ENCODE assay signal across 9 cellular contexts in the genomic region with DNA sequence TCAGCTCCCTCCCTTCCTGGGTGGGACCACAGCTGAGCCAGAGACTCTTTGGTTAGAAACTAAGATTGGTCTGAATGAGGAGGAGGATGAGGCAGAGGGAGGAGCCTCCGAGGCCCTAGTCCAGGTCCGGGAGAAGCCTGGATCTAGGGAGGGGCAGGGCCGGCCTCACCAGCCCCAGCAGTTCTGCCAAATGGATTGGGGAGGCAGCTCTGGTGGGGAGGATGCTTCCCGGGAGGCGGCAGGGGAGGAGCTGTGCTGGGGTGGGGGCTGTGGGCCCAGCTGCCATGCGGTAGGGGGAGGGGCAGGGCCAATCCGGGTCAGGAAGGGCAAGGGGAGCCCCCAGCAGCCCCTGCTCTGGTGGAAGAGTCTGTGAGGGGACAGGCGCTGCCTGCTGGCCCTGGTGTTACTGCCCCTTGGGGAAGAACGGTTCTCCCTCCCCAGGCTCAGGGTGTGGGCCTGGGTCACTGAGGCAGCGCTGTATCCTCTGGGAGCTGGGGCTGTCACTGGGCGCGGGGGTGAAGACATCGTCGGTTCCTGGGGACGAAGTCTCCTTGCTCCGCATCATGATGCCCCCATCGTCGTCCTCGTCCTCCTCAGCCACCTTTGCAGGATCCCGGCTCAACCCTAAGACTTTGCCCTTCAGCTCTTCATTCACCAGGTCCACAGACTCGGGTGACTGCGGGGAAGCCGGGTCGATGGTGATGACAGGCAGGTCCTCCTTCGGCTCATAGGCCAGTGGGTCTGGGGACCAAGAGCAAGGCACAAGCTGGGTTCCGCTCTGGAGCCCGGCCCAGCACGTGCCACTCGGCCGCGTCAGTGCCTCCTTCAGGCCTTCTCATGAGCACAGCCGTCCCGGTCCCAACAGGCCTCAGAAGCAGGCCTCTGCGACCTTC. TPM values are rescaled to one million over a fixed set of nuclear protein-coding genes. Genes with fewer than 3 reads are reported as not detected.
DNase-seq lines count a peak whose midpoint lies in the region; ATAC-seq and TF ChIP-seq lines count a peak whose summit lies in the region.
"Had no signal": no experiment of that assay in that cellular context is flagged by ENCODE, and none has a peak within 500 bp of the region (broad histone marks: within the 10 kb centered on the region; RNA-seq: fewer than 3 reads in every experiment).

No MANE protein-coding gene starts in this region.

- DNase-seq in ELF-1 (ENCODE audit: low read depth, low spot score) = peak; percentile 40
- DNase-seq in RWPE2 (ENCODE audit: low spot score) = no peak
- DNase-seq in fibroblast of peridontal ligament (ENCODE audit: extremely low read depth) = peak; percentile 68
- peak; percentile 92 for DNase-seq in posterior vena cava (ENCODE audit: low spot score)
- DNase-seq in NCI-H526 treated with DMSO at 0.1 percent for 48 hours (lab: John Stamatoyannopoulos, UW) = no peak
- DNase-seq: SW 1271 had no signal

- TF ChIP-seq CTCF in RWPE2 (IDR thresholded peaks at IDR 0.05; ENCODE audit: poor library complexity, severe bottlenecking) = no peak

- H3K9me3 ChIP-seq in RWPE2 (ENCODE audit: severe bottlenecking) = no peaks in the 10 kb centered on the region

- peak overlapping the region; percentile 40 for H3K27ac ChIP-seq in RWPE2 (ENCODE audit: poor library complexity, severe bottlenecking)

- no peak overlapping the region for H3K4me3 ChIP-seq in RWPE2 (ENCODE audit: severe bottlenecking)

- H3K27me3 ChIP-seq in RWPE2 (ENCODE audit: insufficient read depth, poor library complexity, severe bottlenecking) = no peaks in the 10 kb centered on the region

- ATAC-seq in RWPE2 (ENCODE audit: low read depth) = peak; percentile 36; the same call in 2 of the 3 replicates
- ATAC-seq in HG03521 (IDR thresholded peaks at IDR 0.05; ENCODE audit: unreplicated experiment) = no peak
- ATAC-seq in GM21528 (IDR thresholded peaks at IDR 0.05; ENCODE audit: low FRiP score, unreplicated experiment) = no peak
- no peak for ATAC-seq in HG03280 (IDR thresholded peaks at IDR 0.05; ENCODE audit: unreplicated experiment)

- peaks cover 20% of the 10 kb centered on the region for H3K4me1 ChIP-seq in RWPE2 (ENCODE audit: insufficient read depth, poor library complexity, severe bottlenecking)

- intact Hi-C loops in posterior vena cava (cut with DNase I) = loop anchor here (2.0 to 10.0 kb wide), 6 partner anchors 52 to 187 kb away; no protein-coding TSS in a partner anchor

- H3K36me3 ChIP-seq in RWPE2 (ENCODE audit: low read depth) = peaks cover 30% of the 10 kb centered on the region

RNA-seq across cellular contexts. Expression of a gene that starts 54.8 kb away (rescaled TPM):
- total RNA-seq in posterior vena cava = 10 to 100 TPM; 19.0 to 25.3 TPM

Comparison
In these comparisons a context has a peak if more than half of its experiments do, and no peak if none do; other contexts are left out.
1. DNase-seq: peak in ELF-1 (single experiment), fibroblast of peridontal ligament (single experiment) and posterior vena cava (single experiment); none in RWPE2 (single experiment) and NCI-H526 treated with DMSO at 0.1 percent for 48 hours (single experiment).